In the genomic region with DNA sequence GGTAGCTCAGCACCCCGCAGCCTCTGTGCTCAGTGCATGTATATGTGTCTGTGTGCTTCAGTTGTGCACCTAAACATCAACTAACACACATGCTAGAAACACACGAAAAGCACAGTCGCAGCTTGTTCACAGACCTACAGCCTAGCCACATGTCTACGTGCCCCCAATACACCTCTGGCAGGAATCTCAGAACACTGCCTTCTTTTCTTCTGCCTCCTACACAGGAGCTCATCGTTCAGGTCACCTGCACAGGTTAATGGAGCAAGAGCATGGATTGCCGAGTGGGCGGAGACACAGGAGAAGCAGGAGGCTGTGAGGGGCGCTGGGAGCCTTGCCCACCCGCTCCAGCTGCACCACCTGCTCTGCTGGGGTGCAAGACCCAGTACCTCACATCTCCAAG, we compare ENCODE assay signal across 33 cellular contexts.
"Had no signal": no experiment of that assay in that cellular context is flagged by ENCODE, and none has a peak within 500 bp of the region (broad histone marks: within the 10 kb centered on the region; RNA-seq: fewer than 3 reads in every experiment).

No MANE protein-coding gene starts in this region.

- H3K36me3 ChIP-seq: adrenal gland, colonic mucosa, pancreas, prostate gland, tibial artery, upper lobe of right lung, WERI-Rb-1 had no signal

- H3K4me1 ChIP-seq: colonic mucosa, pancreas had no signal

- H3K27me3 ChIP-seq: adrenal gland, body of pancreas, colonic mucosa, left lung, pancreas, stomach, tibial artery, upper lobe of right lung had no signal

- DNase-seq: activated CD4-positive, alpha-beta T cell treated with anti-CD3 and anti-CD28 coated beads for 48 hours; activated CD4-positive, alpha-beta T cell treated with anti-CD3 and anti-CD28 coated beads, Interleukin-2, amount 50 U/mL, for 48 hours; activated CD8-positive, alpha-beta memory T cell treated with anti-CD3 and anti-CD28 coated beads for 24 hours; activated effector memory CD4-positive, alpha-beta T cell treated with anti-CD3 and anti-CD28 coated beads, Interleukin-2, amount 50 U/mL, for 16 hours; activated naive CD4-positive, alpha-beta T cell treated with anti-CD3 and anti-CD28 coated beads for 36 hours; activated naive CD8-positive, alpha-beta T cell treated with anti-CD3 and anti-CD28 coated beads for 36 hours; activated T-cell treated with anti-CD3 and anti-CD28 coated beads, Interleukin-2, amount 50 U/mL, for 1 hour; adrenal gland; body of pancreas; cerebellar nuclear complex; effector CD8-positive, alpha-beta T cell; erythroblast; foreskin fibroblast; hypothalamus; immature natural killer cell; kidney glomerular epithelial cell; nucleus accumbens; retina; stimulated activated naive B cell treated with anti-CD40 and anti-IgM and Interleukin-4, amounts not matched to agents 10 μg/mL and 1 μg/mL and 100 μg/mL, for 72 hours; T-helper 17 cell; T1000; tibial artery; upper lobe of right lung; WERI-Rb-1 had no signal

- H3K9me3 ChIP-seq: adrenal gland, body of pancreas, colonic mucosa, left lung, pancreas, prostate gland, stomach, tibial artery, upper lobe of right lung had no signal

- ATAC-seq: activated CD4-positive, CD25-positive, alpha-beta regulatory T cell treated with anti-CD3 and anti-CD28 coated beads, Interleukin-2, amount 50 U/mL, for 24 hours; body of pancreas; left lung; sciatic nerve; stimulated activated naive B cell treated with anti-CD40 and anti-IgM and Interleukin-4, amounts not matched to agents 10 μg/mL and 1 μg/mL and 100 μg/mL, for 72 hours; T-helper 17 cell had no signal

- FAIRE-seq: pancreas had no signal

- H3K4me3 ChIP-seq: adrenal gland, body of pancreas, colonic mucosa, left lung, lung, pancreas, prostate gland, skin epidermis, tibial artery, upper lobe of right lung had no signal

- H3K27ac ChIP-seq: adrenal gland, body of pancreas, colonic mucosa, left lung, pancreas, prostate gland, tibial artery, upper lobe of right lung, WERI-Rb-1 had no signal
